16 cellular contexts compared by ENCODE assay signal in the genomic region with DNA sequence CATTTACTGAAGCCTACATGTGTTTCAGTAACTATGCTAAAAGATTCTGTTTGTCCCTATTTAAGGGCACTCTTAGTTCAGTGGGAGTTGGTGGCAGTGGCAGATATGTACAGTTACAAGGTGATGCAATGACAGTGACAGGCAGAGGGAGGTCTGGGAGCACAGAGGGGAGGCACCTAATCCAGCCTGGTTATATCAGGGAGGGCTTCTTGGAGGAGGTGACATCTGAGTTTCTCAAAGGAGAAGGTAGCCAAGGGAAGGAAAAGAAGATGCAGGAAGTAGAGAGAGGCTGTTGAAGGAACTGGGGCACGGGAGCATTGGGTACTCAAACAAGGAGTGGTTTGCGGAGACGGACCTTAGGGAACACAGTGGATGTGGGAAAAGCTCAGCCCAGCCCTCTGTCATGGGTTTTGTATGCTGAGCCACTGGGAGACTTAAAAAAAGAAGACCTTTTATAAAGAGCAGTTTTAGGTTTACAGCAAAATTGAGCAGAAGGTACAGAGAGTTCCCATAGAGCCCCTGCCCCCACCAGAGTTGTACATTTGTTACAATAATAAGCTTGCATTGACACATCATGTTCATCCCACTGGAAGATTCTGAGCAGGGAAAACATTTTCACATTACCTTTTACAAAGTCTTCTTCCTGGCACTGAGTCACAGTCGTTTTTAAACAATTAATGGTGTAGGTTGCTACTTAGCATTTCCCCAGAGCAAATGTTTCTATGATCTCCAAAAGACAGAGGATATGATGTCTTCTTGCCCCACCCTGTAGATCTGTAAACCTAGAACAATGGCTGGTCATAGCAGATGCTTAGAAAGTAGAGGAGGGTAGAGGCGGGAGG.
DNase-seq lines count a peak whose midpoint lies in the region; ATAC-seq and TF ChIP-seq lines count a peak whose summit lies in the region.
"Had no signal": no experiment of that assay in that cellular context is flagged by ENCODE, and none has a peak within 500 bp of the region (broad histone marks: within the 10 kb centered on the region; RNA-seq: fewer than 3 reads in every experiment).

No MANE protein-coding gene starts in this region.

- H3K27ac Mint-ChIP-seq in activated T-cell treated with anti-CD3 and anti-CD28 coated beads, Interleukin-2, amount 50 U/mL, for 24 hours, result peak overlapping the region; percentile 1
- H3K27ac Mint-ChIP-seq in GM23338, result no peak overlapping the region
- H3K27ac Mint-ChIP-seq in activated CD4-positive, alpha-beta memory T cell treated with anti-CD3 and anti-CD28 coated beads for 36 hours, result peak overlapping the region; percentile 6
- peak overlapping the region in 7 of 9 donors; percentile 3 to 72 (median 19) for H3K27ac Mint-ChIP-seq in naive thymus-derived CD4-positive, alpha-beta T cell

- no peaks in the 10 kb centered on the region for H3K36me3 Mint-ChIP-seq in activated T-cell treated with anti-CD3 and anti-CD28 coated beads, Interleukin-2, amount 50 U/mL, for 24 hours (ENCODE audit: low read depth)
- H3K36me3 Mint-ChIP-seq in GM23338 (ENCODE audit: low read depth), result no peaks in the 10 kb centered on the region
- H3K36me3 Mint-ChIP-seq in activated CD4-positive, alpha-beta memory T cell treated with anti-CD3 and anti-CD28 coated beads for 36 hours, result no peaks in the 10 kb centered on the region
- H3K36me3 Mint-ChIP-seq in naive thymus-derived CD4-positive, alpha-beta T cell, result no peaks in the 10 kb centered on the region

- intact Hi-C loops in activated CD4-positive, alpha-beta memory T cell treated with anti-CD3 and anti-CD28 coated beads for 36 hours (cut with micrococcal nuclease), result no loop called here
- intact Hi-C loops in naive thymus-derived CD4-positive, alpha-beta T cell (cut with micrococcal nuclease), result no loop called here

- H4K20me1 ChIP-seq in GM23338 (replicated peaks; ENCODE audit: insufficient read depth), result no peaks in the 10 kb centered on the region

- POLR2A ChIA-PET in activated CD4-positive, alpha-beta memory T cell treated with anti-CD3 and anti-CD28 coated beads for 36 hours (lab: Charles Lee), result no interaction called here
- POLR2A ChIA-PET in naive thymus-derived CD4-positive, alpha-beta T cell (lab: Charles Lee), result no interaction called here

- H3K4me1 ChIP-seq in GM23338 (ENCODE audit: insufficient read depth), result peaks cover 8% of the 10 kb centered on the region; the same call in 1 of the 2 replicates
- H3K4me1 ChIP-seq in naive thymus-derived CD4-positive, alpha-beta T cell (ENCODE audit: control insufficient read depth in 2 of 2, insufficient read depth in 2 of 2, low read length in 2 of 2), result peaks cover 7 to 10% of the 10 kb centered on the region in 2 donors

- peaks cover 33% of the 10 kb centered on the region for H3K27me3 Mint-ChIP-seq in activated T-cell treated with anti-CD3 and anti-CD28 coated beads, Interleukin-2, amount 50 U/mL, for 24 hours
- peaks cover 8% of the 10 kb centered on the region for H3K27me3 Mint-ChIP-seq in GM23338 (ENCODE audit: insufficient read depth, low read depth, poor library complexity)
- no peaks in the 10 kb centered on the region for H3K27me3 Mint-ChIP-seq in activated CD4-positive, alpha-beta memory T cell treated with anti-CD3 and anti-CD28 coated beads for 36 hours
- peaks cover 4 to 36% (median 12%) of the 10 kb centered on the region in 5 donors for H3K27me3 Mint-ChIP-seq in naive thymus-derived CD4-positive, alpha-beta T cell

- H3K27ac ChIP-seq in GM23338 (ENCODE audit: low read depth), result no peak overlapping the region
- no peak overlapping the region for H3K27ac ChIP-seq in naive thymus-derived CD4-positive, alpha-beta T cell (ENCODE audit: low read depth, low read length)
- H3K27ac ChIP-seq: foreskin keratinocyte, left lung, VCaP had no signal

- peaks cover 46% of the 10 kb centered on the region for H3K4me1 Mint-ChIP-seq in activated T-cell treated with anti-CD3 and anti-CD28 coated beads, Interleukin-2, amount 50 U/mL, for 24 hours (ENCODE audit: low read depth)
- peaks cover 24% of the 10 kb centered on the region for H3K4me1 Mint-ChIP-seq in GM23338
- H3K4me1 Mint-ChIP-seq in activated CD4-positive, alpha-beta memory T cell treated with anti-CD3 and anti-CD28 coated beads for 36 hours (ENCODE audit: low read depth), result peaks cover 49% of the 10 kb centered on the region
- H3K4me1 Mint-ChIP-seq in naive thymus-derived CD4-positive, alpha-beta T cell, result peaks cover 17 to 49% (median 23%) of the 10 kb centered on the region in 7 donors

- H3K9me3 ChIP-seq in naive thymus-derived CD4-positive, alpha-beta T cell (ENCODE audit: control insufficient read depth in 2 of 3, low read length in 3 of 3), result no peaks in the 10 kb centered on the region
- H3K9me3 ChIP-seq: left lung had no signal

- no peak overlapping the region for H3K4me3 Mint-ChIP-seq in activated T-cell treated with anti-CD3 and anti-CD28 coated beads, Interleukin-2, amount 50 U/mL, for 24 hours
- no peak overlapping the region for H3K4me3 Mint-ChIP-seq in GM23338
- H3K4me3 Mint-ChIP-seq in activated CD4-positive, alpha-beta memory T cell treated with anti-CD3 and anti-CD28 coated beads for 36 hours, result no peak overlapping the region
- H3K4me3 Mint-ChIP-seq in naive thymus-derived CD4-positive, alpha-beta T cell, result peak overlapping the region in 4 of 10 donors; percentile 10 to 56 (median 31)

- no peak for TF ChIP-seq CTCF in GM23338 (conservative IDR thresholded peaks at IDR 0.05; ENCODE audit: low read depth in 2 of 2)

- CTCF ChIA-PET in activated CD4-positive, alpha-beta memory T cell treated with anti-CD3 and anti-CD28 coated beads for 36 hours (lab: Charles Lee), result interaction anchor here (1.5 to 3.7 kb wide), 2 partner anchors 9 to 18 kb away, joined by 3 to 25 read pairs; no protein-coding TSS in a partner anchor
- CTCF ChIA-PET in naive thymus-derived CD4-positive, alpha-beta T cell (lab: Charles Lee), result interaction anchor here (1.3 kb wide), 1 partner anchor 10 kb away, joined by 4 read pairs; no protein-coding TSS in a partner anchor

- no peaks in the 10 kb centered on the region for H3F3A ChIP-seq in GM23338 (replicated peaks; ENCODE audit: low read depth)

- no peak for DNase-seq in activated T-cell treated with anti-CD3 and anti-CD28 coated beads, Interleukin-2, amount 50 U/mL, for 24 hours
- DNase-seq in activated T-cell treated with anti-CD3 and anti-CD28 coated beads, Interleukin-2, amount 50 U/mL, for 48 hours, result no peak
- DNase-seq in GM23338 (ENCODE audit: low spot score) (no peak), SKM-1 treated with dmso at 0.1 percent for 144 hours (lab: John Stamatoyannopoulos, UW; ENCODE audit: unreplicated experiment) (no peak), HPDE6-E6E7 (ENCODE audit: extremely low spot score) (no peak), DMS 273 treated with DMSO at 0.1 percent for 48 hours (lab: John Stamatoyannopoulos, UW) (no peak)
- no peak for DNase-seq in activated CD4-positive, alpha-beta memory T cell treated with anti-CD3 and anti-CD28 coated beads for 36 hours
- DNase-seq in naive thymus-derived CD4-positive, alpha-beta T cell, result no peak
- DNase-seq: activated effector memory CD4-positive, alpha-beta T cell treated with anti-CD3 and anti-CD28 coated beads, Interleukin-2, amount 50 U/mL, for 16 hours; foreskin keratinocyte; left lung; NCI-H1092; NCI-H2107; NCI-H748 treated with DMSO at 0.1 percent for 48 hours; stimulated activated CD4-positive, alpha-beta T cell treated with anti-CD3 and anti-CD28 coated beads, Interleukin-2, amount 100 ng/mL, for 48 hours had no signal

- H3K9me2 ChIP-seq in GM23338 (ENCODE audit: insufficient read depth), result no peaks in the 10 kb centered on the region

- no peaks in the 10 kb centered on the region for H3K79me2 ChIP-seq in GM23338 (replicated peaks; ENCODE audit: insufficient read depth)

- H3K9me3 Mint-ChIP-seq in activated T-cell treated with anti-CD3 and anti-CD28 coated beads, Interleukin-2, amount 50 U/mL, for 24 hours, result no peaks in the 10 kb centered on the region
- H3K9me3 Mint-ChIP-seq in GM23338, result no peaks in the 10 kb centered on the region
- no peaks in the 10 kb centered on the region for H3K9me3 Mint-ChIP-seq in activated CD4-positive, alpha-beta memory T cell treated with anti-CD3 and anti-CD28 coated beads for 36 hours
- peaks cover 0 to under 1% (median 0%) of the 10 kb centered on the region in 11 donors for H3K9me3 Mint-ChIP-seq in naive thymus-derived CD4-positive, alpha-beta T cell

- H2AFZ ChIP-seq in GM23338, result 0 out of 2 replicates have a peak overlapping the region, but pooled peaks have one; percentile 69

- no peak overlapping the region for H3K4me3 ChIP-seq in GM23338
- H3K4me3 ChIP-seq in naive thymus-derived CD4-positive, alpha-beta T cell (ENCODE audit: low read length), result no peak overlapping the region
- H3K4me3 ChIP-seq: left lung had no signal

- H3K4me2 ChIP-seq in GM23338, result no peak overlapping the region

- no peaks in the 10 kb centered on the region for H3K36me3 ChIP-seq in GM23338 (ENCODE audit: insufficient read depth)
- no peaks in the 10 kb centered on the region for H3K36me3 ChIP-seq in naive thymus-derived CD4-positive, alpha-beta T cell (ENCODE audit: control insufficient read depth in 2 of 3, insufficient read depth in 3 of 3, low read length in 3 of 3)
- H3K36me3 ChIP-seq: left lung had no signal

- no peaks in the 10 kb centered on the region for H3K27me3 ChIP-seq in GM23338 (ENCODE audit: insufficient read depth)
- no peaks in the 10 kb centered on the region for H3K27me3 ChIP-seq in naive thymus-derived CD4-positive, alpha-beta T cell (ENCODE audit: control insufficient read depth in 2 of 2, insufficient read depth in 2 of 2, low read length in 2 of 2)
- H3K27me3 ChIP-seq: foreskin keratinocyte had no signal

- no peak for ATAC-seq in GM23338
- ATAC-seq in naive thymus-derived CD4-positive, alpha-beta T cell, result peak; percentile 36
- ATAC-seq: foreskin keratinocyte, left lung had no signal

TF ChIP-seq in GM23338, 12 proteins besides CTCF, POLR2A, EP300 and RAD21 (continues in another document):
- TF ChIP-seq, protein P1, sequence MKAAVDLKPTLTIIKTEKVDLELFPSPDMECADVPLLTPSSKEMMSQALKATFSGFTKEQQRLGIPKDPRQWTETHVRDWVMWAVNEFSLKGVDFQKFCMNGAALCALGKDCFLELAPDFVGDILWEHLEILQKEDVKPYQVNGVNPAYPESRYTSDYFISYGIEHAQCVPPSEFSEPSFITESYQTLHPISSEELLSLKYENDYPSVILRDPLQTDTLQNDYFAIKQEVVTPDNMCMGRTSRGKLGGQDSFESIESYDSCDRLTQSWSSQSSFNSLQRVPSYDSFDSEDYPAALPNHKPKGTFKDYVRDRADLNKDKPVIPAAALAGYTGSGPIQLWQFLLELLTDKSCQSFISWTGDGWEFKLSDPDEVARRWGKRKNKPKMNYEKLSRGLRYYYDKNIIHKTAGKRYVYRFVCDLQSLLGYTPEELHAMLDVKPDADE (IDR thresholded peaks at IDR 0.05), result no peak
- TF ChIP-seq POLR2AphosphoS5 (IDR thresholded peaks at IDR 0.05; ENCODE audit: low read depth), result no peak
